ENCODE assay signal across 13 cellular contexts in genomic region chr18:2845175-2845574, GRCh38.
"Had no signal": no experiment of that assay in that cellular context is flagged by ENCODE, and none has a peak within 500 bp of the region (broad histone marks: within the 10 kb centered on the region; RNA-seq: fewer than 3 reads in every experiment).

No MANE protein-coding gene starts in this region.

- H3K9me3 ChIP-seq: stomach, vagina had no signal

- ATAC-seq: esophagus mucosa; naive thymus-derived CD8-positive, alpha-beta T cell had no signal

- H3K4me3 ChIP-seq: lung had no signal

- H3K27ac Mint-ChIP-seq: activated CD4-positive, alpha-beta T cell treated with anti-CD3 and anti-CD28 coated beads, Interleukin-2, amount 10 ng/mL, durations not matched to agents 7 days and 5 days; activated naive CD4-positive, alpha-beta T cell treated with anti-CD3 and anti-CD28 coated beads, Interleukin-2, amount 50 U/mL, for 72 hours; T-helper 1 cell treated with Interleukin-12 subunit alpha and Interleukin-12 subunit beta and Interleukin-4 antibody, amounts not matched to agents 30 μg/mL and 1 μg/mL, for 36 hours had no signal

- H3K27me3 ChIP-seq: vagina had no signal

- H3K9me3 Mint-ChIP-seq: activated CD4-positive, alpha-beta T cell treated with anti-CD3 and anti-CD28 coated beads, Interleukin-2, amount 10 ng/mL, durations not matched to agents 7 days and 5 days; activated naive CD4-positive, alpha-beta T cell treated with anti-CD3 and anti-CD28 coated beads, Interleukin-2, amount 50 U/mL, for 72 hours; T-helper 1 cell treated with Interleukin-12 subunit alpha and Interleukin-12 subunit beta and Interleukin-4 antibody, amounts not matched to agents 30 μg/mL and 1 μg/mL, for 36 hours had no signal

- DNase-seq: activated CD4-positive, alpha-beta T cell treated with anti-CD3 and anti-CD28 coated beads, Interleukin-2, amount 10 ng/mL, durations not matched to agents 7 days and 5 days; activated T-cell treated with anti-CD3 and anti-CD28 coated beads for 4 hours; dorsolateral prefrontal cortex; glutamatergic neuron; naive thymus-derived CD8-positive, alpha-beta T cell; stimulated activated CD4-positive, alpha-beta T cell treated with anti-CD3 and anti-CD28 coated beads, Interleukin-4, amount 100 ng/mL, for 24 hours; stomach had no signal

- H3K36me3 ChIP-seq: stomach, vagina had no signal

- H3K27ac ChIP-seq: dorsolateral prefrontal cortex had no signal

- FAIRE-seq: endometrium had no signal
